ENCODE assay signal across 8 cellular contexts in genomic region chr16:27232061-27232841, GRCh38. TPM values are rescaled to one million over a fixed set of nuclear protein-coding genes. Genes with fewer than 3 reads are reported as not detected.
A peak's percentile ranks its signal among the peaks of the same experiment; 100 is the strongest.
DNase-seq lines count a peak whose midpoint lies in the region; ATAC-seq lines count a peak whose summit lies in the region.
"Had no signal": no experiment of that assay in that cellular context is flagged by ENCODE, and none has a peak within 500 bp of the region (broad histone marks: within the 10 kb centered on the region; RNA-seq: fewer than 3 reads in every experiment).

No MANE protein-coding gene starts in this region.

- DNase-seq in activated naive CD8-positive, alpha-beta T cell treated with anti-CD3 and anti-CD28 coated beads, Interleukin-2, amount 50 U/mL, for 24 hours = peak; percentile 73
- peak; percentile 89 for DNase-seq in stimulated activated naive B cell treated with anti-CD40 and anti-IgM and Interleukin-4, amounts not matched to agents 10 μg/mL and 1 μg/mL and 100 μg/mL, for 72 hours
- DNase-seq in HPDE6-E6E7 (ENCODE audit: extremely low spot score) = no peak
- no peak for DNase-seq in G401 (ENCODE audit: low spot score)
- DNase-seq in SW 1271 (lab: John Stamatoyannopoulos, UW) = no peak

- no peaks in the 10 kb centered on the region for H3K9me3 Mint-ChIP-seq in IgD-negative memory B cell
- no peaks in the 10 kb centered on the region for H3K9me3 Mint-ChIP-seq in activated naive CD8-positive, alpha-beta T cell treated with anti-CD3 and anti-CD28 coated beads, Interleukin-2, amount 50 U/mL, for 24 hours
- no peaks in the 10 kb centered on the region for H3K9me3 Mint-ChIP-seq in stimulated activated naive B cell treated with anti-CD40 and anti-IgM and Interleukin-4, amounts not matched to agents 10 μg/mL and 1 μg/mL and 100 μg/mL, for 72 hours

- peak overlapping the region; percentile 68 to 87 (median 82) for H3K27ac Mint-ChIP-seq in IgD-negative memory B cell
- peak overlapping the region; percentile 100 for H3K27ac Mint-ChIP-seq in activated naive CD8-positive, alpha-beta T cell treated with anti-CD3 and anti-CD28 coated beads, Interleukin-2, amount 50 U/mL, for 24 hours
- peak overlapping the region; percentile 91 for H3K27ac Mint-ChIP-seq in stimulated activated naive B cell treated with anti-CD40 and anti-IgM and Interleukin-4, amounts not matched to agents 10 μg/mL and 1 μg/mL and 100 μg/mL, for 72 hours

- ATAC-seq in GM19467 (IDR thresholded peaks at IDR 0.05; ENCODE audit: unreplicated experiment) = peak; percentile 48
- ATAC-seq in activated naive CD8-positive, alpha-beta T cell treated with anti-CD3 and anti-CD28 coated beads, Interleukin-2, amount 50 U/mL, for 24 hours = peak; percentile 31
- ATAC-seq in stimulated activated naive B cell treated with anti-CD40 and anti-IgM and Interleukin-4, amounts not matched to agents 10 μg/mL and 1 μg/mL and 100 μg/mL, for 72 hours (replicated peaks) = peak; percentile 76 to 77
- ATAC-seq: K562 had no signal

- peak overlapping the region; percentile 31 to 92 (median 58) for H3K4me3 Mint-ChIP-seq in IgD-negative memory B cell
- peak overlapping the region; percentile 72 for H3K4me3 Mint-ChIP-seq in activated naive CD8-positive, alpha-beta T cell treated with anti-CD3 and anti-CD28 coated beads, Interleukin-2, amount 50 U/mL, for 24 hours
- peak overlapping the region; percentile 63 to 70 for H3K4me3 Mint-ChIP-seq in stimulated activated naive B cell treated with anti-CD40 and anti-IgM and Interleukin-4, amounts not matched to agents 10 μg/mL and 1 μg/mL and 100 μg/mL, for 72 hours

- H3K27me3 Mint-ChIP-seq in IgD-negative memory B cell = peaks cover 1% of the 10 kb centered on the region
- no peaks in the 10 kb centered on the region for H3K27me3 Mint-ChIP-seq in activated naive CD8-positive, alpha-beta T cell treated with anti-CD3 and anti-CD28 coated beads, Interleukin-2, amount 50 U/mL, for 24 hours
- H3K27me3 Mint-ChIP-seq in stimulated activated naive B cell treated with anti-CD40 and anti-IgM and Interleukin-4, amounts not matched to agents 10 μg/mL and 1 μg/mL and 100 μg/mL, for 72 hours = no peaks in the 10 kb centered on the region

- peaks cover 25 to 37% (median 32%) of the 10 kb centered on the region in 3 donors for H3K4me1 Mint-ChIP-seq in IgD-negative memory B cell
- peaks cover 86% of the 10 kb centered on the region for H3K4me1 Mint-ChIP-seq in activated naive CD8-positive, alpha-beta T cell treated with anti-CD3 and anti-CD28 coated beads, Interleukin-2, amount 50 U/mL, for 24 hours
- peaks cover 65 to 92% of the 10 kb centered on the region in 2 donors for H3K4me1 Mint-ChIP-seq in stimulated activated naive B cell treated with anti-CD40 and anti-IgM and Interleukin-4, amounts not matched to agents 10 μg/mL and 1 μg/mL and 100 μg/mL, for 72 hours

- in situ Hi-C loops in G401 (cut with HindIII; ENCODE audit: low sequenced_read_pairs) = no loop called here

- peaks cover 5% of the 10 kb centered on the region for H3K36me3 Mint-ChIP-seq in IgD-negative memory B cell
- H3K36me3 Mint-ChIP-seq in activated naive CD8-positive, alpha-beta T cell treated with anti-CD3 and anti-CD28 coated beads, Interleukin-2, amount 50 U/mL, for 24 hours (ENCODE audit: low read depth) = peaks cover 42% of the 10 kb centered on the region
- H3K36me3 Mint-ChIP-seq in stimulated activated naive B cell treated with anti-CD40 and anti-IgM and Interleukin-4, amounts not matched to agents 10 μg/mL and 1 μg/mL and 100 μg/mL, for 72 hours = peaks cover 31 to 54% of the 10 kb centered on the region in 2 donors

RNA-seq across cellular contexts. Expression of gene KDM8, which starts 28.9 kb away (rescaled TPM):
- 4.8 TPM for polyA plus RNA-seq in IgD-negative memory B cell
- 7.4 and 11.5 TPM in 2 replicates for total RNA-seq in G401 (2014; rRNA removed; shearing (Covaris generic))

RNA-seq across cellular contexts. Expression of gene NSMCE1, which starts 36.3 kb away (rescaled TPM):
- 78.1 TPM for polyA plus RNA-seq in IgD-negative memory B cell
- total RNA-seq in G401 (2014; rRNA removed; shearing (Covaris generic)) = 16.1 and 32.5 TPM in 2 replicates

Comparison
In these comparisons a context has a peak if more than half of its experiments do, and no peak if none do; other contexts are left out.
1. DNase-seq: peak in activated naive CD8-positive, alpha-beta T cell treated with anti-CD3 and anti-CD28 coated beads, Interleukin-2, amount 50 U/mL, for 24 hours (single experiment) and stimulated activated naive B cell treated with anti-CD40 and anti-IgM and Interleukin-4, amounts not matched to agents 10 μg/mL and 1 μg/mL and 100 μg/mL, for 72 hours (single experiment); none in HPDE6-E6E7 (single experiment), G401 (single experiment) and SW 1271 (0 of 2).
2. Peak in every context shown above with its lines, with median percentiles within 50 percentile points of each other: ATAC-seq, H3K27ac Mint-ChIP-seq and H3K4me3 Mint-ChIP-seq.